Comparison of ENCODE assay signal across 13 cellular contexts in genomic region chr3:123344941-123345594, GRCh38.
DNase-seq lines count a peak whose midpoint lies in the region; TF ChIP-seq lines count a peak whose summit lies in the region.
"Had no signal": no experiment of that assay in that cellular context is flagged by ENCODE, and none has a peak within 500 bp of the region (broad histone marks: within the 10 kb centered on the region; RNA-seq: fewer than 3 reads in every experiment).

No MANE protein-coding gene starts in this region.

- POLR2A ChIA-PET in Caco-2 (lab: Charles Lee): no interaction called here

- BruUV-seq in Caco-2 (replicated peaks; lab: Mats Ljungman, UMichigan): no TSS peak

- H3K9me3 Mint-ChIP-seq in Caco-2 (ENCODE audit: unreplicated experiment): no peaks in the 10 kb centered on the region
- H3K9me3 Mint-ChIP-seq: activated CD4-positive, alpha-beta T cell treated with anti-CD3 and anti-CD28 coated beads, Interleukin-2, amount 10 ng/mL, durations not matched to agents 7 days and 5 days; activated T-cell treated with anti-CD3 and anti-CD28 coated beads, Interleukin-2, amount 50 U/mL, for 4 hours had no signal

- CTCF ChIA-PET in Caco-2 (lab: Charles Lee): no interaction called here

- H3K4me1 ChIP-seq in HUES6 (ENCODE audit: control insufficient read depth, insufficient read depth, low read length): peaks cover 31% of the 10 kb centered on the region
- H3K4me1 ChIP-seq in iPS-20b (ENCODE audit: insufficient read depth, low read length): peaks cover 10% of the 10 kb centered on the region; the same call in 1 of the 2 replicates
- peaks cover 82% of the 10 kb centered on the region for H3K4me1 ChIP-seq in stomach smooth muscle (ENCODE audit: control insufficient read depth, insufficient read depth, low read length)
- H3K4me1 ChIP-seq in Caco-2: no peaks in the 10 kb centered on the region

- peaks cover 11% of the 10 kb centered on the region for H3K27me3 Mint-ChIP-seq in Caco-2 (ENCODE audit: insufficient read depth, unreplicated experiment)

- H3K9me3 ChIP-seq in HUES6 (ENCODE audit: control insufficient read depth, insufficient read depth, low read depth, low read length) (no peaks in the 10 kb centered on the region), iPS-20b (ENCODE audit: insufficient read depth, low read depth, low read length) (no peaks in the 10 kb centered on the region), stomach smooth muscle (ENCODE audit: control insufficient read depth in 2 of 2, low read length in 2 of 2) (no peaks in the 10 kb centered on the region), Caco-2 (no peaks in the 10 kb centered on the region)
- H3K9me3 ChIP-seq: MG63 had no signal

- intact Hi-C loops in Caco-2 (cut with micrococcal nuclease; ENCODE audit: unreplicated experiment): no loop called here

- H3K36me3 Mint-ChIP-seq in Caco-2 (ENCODE audit: insufficient read depth, unreplicated experiment): no peaks in the 10 kb centered on the region

- H3K4me1 Mint-ChIP-seq in Caco-2 (ENCODE audit: low read depth, unreplicated experiment): peaks cover 4% of the 10 kb centered on the region

- H3K4me3 Mint-ChIP-seq in Caco-2 (ENCODE audit: unreplicated experiment): no peak overlapping the region
- H3K4me3 Mint-ChIP-seq: activated CD4-positive, alpha-beta T cell treated with anti-CD3 and anti-CD28 coated beads, Interleukin-2, amount 10 ng/mL, durations not matched to agents 7 days and 5 days; activated T-cell treated with anti-CD3 and anti-CD28 coated beads, Interleukin-2, amount 50 U/mL, for 4 hours had no signal

- no peaks in the 10 kb centered on the region for H3K36me3 ChIP-seq in HUES6 (ENCODE audit: control insufficient read depth, insufficient read depth, low read length)
- H3K36me3 ChIP-seq in iPS-20b (ENCODE audit: insufficient read depth, low read depth, low read length): no peaks in the 10 kb centered on the region
- H3K36me3 ChIP-seq in stomach smooth muscle (ENCODE audit: control insufficient read depth in 2 of 2, insufficient read depth in 2 of 2, low read length in 2 of 2): peaks cover 4 to 18% of the 10 kb centered on the region in 2 donors
- no peaks in the 10 kb centered on the region for H3K36me3 ChIP-seq in Caco-2 (ENCODE audit: control insufficient read depth, insufficient read depth, low read length)
- H3K36me3 ChIP-seq: MG63 had no signal

- TF ChIP-seq CTCF in Caco-2 (IDR thresholded peaks at IDR 0.05; ENCODE audit: insufficient read depth in 1 of 2, low read depth in 1 of 2, low read length in 1 of 2, severe bottlenecking in 1 of 2, unreplicated experiment in 1 of 2): no peak

- H3K27me3 ChIP-seq in HUES6 (ENCODE audit: control insufficient read depth, insufficient read depth, low read length) (no peaks in the 10 kb centered on the region; the same call in 1 of the 2 replicates), iPS-20b (ENCODE audit: insufficient read depth, low read length) (no peaks in the 10 kb centered on the region), stomach smooth muscle (ENCODE audit: control insufficient read depth in 1 of 2, insufficient read depth in 2 of 2, low read length in 2 of 2) (no peaks in the 10 kb centered on the region), Caco-2 (replicated peaks; ENCODE audit: control insufficient read depth, insufficient read depth, low read length) (no peaks in the 10 kb centered on the region)

- peak in 1 of 61 donors; percentile 66 for DNase-seq in caudate nucleus (lab: John Stamatoyannopoulos, UW)
- DNase-seq in Caco-2: no peak
- no peak for DNase-seq in activated CD4-positive, alpha-beta T cell treated with anti-CD3 and anti-CD28 coated beads, Interleukin-2, amount 50 U/mL, for 1 hour
- DNase-seq in AG20443 (ENCODE audit: low spot score): no peak
- DNase-seq: activated T-cell treated with anti-CD3 and anti-CD28 coated beads, Interleukin-2, amount 50 U/mL, for 4 hours; MG63; NCI-H187 treated with DMSO at 0.1 percent for 48 hours had no signal

- H3K4me3 ChIP-seq in HUES6 (ENCODE audit: low read depth, low read length) (no peak overlapping the region), iPS-20b (ENCODE audit: low read length) (no peak overlapping the region), stomach smooth muscle (ENCODE audit: low read length in 2 of 2) (no peak overlapping the region), Caco-2 (ENCODE audit: low read depth, low read length) (no peak overlapping the region)
- H3K4me3 ChIP-seq: GM12878, MG63 had no signal

- H3K27ac ChIP-seq in HUES6 (ENCODE audit: low read depth, low read length): 0 out of 2 replicates have a peak overlapping the region, but pooled peaks have one; percentile 5
- H3K27ac ChIP-seq in caudate nucleus (ENCODE audit: low read depth, low read length): peak overlapping the region; percentile 67
- no peak overlapping the region for H3K27ac ChIP-seq in iPS-20b (ENCODE audit: low read length)
- peak overlapping the region; percentile 75 for H3K27ac ChIP-seq in stomach smooth muscle (ENCODE audit: low read length)
- H3K27ac ChIP-seq: C4-2B had no signal

- H3K9ac ChIP-seq in HUES6 (ENCODE audit: low read length): no peak overlapping the region
- peak overlapping the region; percentile 9; the same call in 1 of the 2 replicates for H3K9ac ChIP-seq in iPS-20b (ENCODE audit: low read depth, low read length)
- H3K9ac ChIP-seq in stomach smooth muscle (ENCODE audit: low read length in 2 of 2): no peak overlapping the region

- no peak overlapping the region for H3K27ac Mint-ChIP-seq in Caco-2 (ENCODE audit: unreplicated experiment)
- H3K27ac Mint-ChIP-seq: activated CD4-positive, alpha-beta T cell treated with anti-CD3 and anti-CD28 coated beads, Interleukin-2, amount 10 ng/mL, durations not matched to agents 7 days and 5 days had no signal
